Comparison of ENCODE assay signal across 2 cellular contexts in the genomic region with DNA sequence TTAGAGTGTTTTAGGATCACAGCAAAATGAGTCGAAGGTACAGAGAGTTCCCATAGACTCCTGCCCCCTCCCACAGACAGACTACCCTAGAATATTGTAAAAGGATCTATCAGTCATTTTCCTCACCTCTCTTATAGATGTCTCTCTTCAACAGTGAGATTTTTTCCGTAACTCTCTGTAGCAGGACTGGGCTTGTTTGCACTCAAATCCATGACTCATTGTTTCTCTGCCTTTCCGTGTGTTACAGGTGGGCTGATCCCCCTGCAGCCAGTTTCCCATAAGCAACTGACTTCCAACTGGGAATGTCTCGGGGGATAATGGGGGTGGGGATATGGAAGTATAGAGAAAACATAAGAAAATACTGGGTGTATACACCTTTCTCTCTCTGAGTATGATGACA.
TF ChIP-seq lines count a peak whose summit lies in the region.

No MANE protein-coding gene starts in this region.

TF ChIP-seq in GM23338, 12 proteins besides CTCF, POLR2A, EP300 and RAD21 (continued from another document):
- TF ChIP-seq, protein P1, sequence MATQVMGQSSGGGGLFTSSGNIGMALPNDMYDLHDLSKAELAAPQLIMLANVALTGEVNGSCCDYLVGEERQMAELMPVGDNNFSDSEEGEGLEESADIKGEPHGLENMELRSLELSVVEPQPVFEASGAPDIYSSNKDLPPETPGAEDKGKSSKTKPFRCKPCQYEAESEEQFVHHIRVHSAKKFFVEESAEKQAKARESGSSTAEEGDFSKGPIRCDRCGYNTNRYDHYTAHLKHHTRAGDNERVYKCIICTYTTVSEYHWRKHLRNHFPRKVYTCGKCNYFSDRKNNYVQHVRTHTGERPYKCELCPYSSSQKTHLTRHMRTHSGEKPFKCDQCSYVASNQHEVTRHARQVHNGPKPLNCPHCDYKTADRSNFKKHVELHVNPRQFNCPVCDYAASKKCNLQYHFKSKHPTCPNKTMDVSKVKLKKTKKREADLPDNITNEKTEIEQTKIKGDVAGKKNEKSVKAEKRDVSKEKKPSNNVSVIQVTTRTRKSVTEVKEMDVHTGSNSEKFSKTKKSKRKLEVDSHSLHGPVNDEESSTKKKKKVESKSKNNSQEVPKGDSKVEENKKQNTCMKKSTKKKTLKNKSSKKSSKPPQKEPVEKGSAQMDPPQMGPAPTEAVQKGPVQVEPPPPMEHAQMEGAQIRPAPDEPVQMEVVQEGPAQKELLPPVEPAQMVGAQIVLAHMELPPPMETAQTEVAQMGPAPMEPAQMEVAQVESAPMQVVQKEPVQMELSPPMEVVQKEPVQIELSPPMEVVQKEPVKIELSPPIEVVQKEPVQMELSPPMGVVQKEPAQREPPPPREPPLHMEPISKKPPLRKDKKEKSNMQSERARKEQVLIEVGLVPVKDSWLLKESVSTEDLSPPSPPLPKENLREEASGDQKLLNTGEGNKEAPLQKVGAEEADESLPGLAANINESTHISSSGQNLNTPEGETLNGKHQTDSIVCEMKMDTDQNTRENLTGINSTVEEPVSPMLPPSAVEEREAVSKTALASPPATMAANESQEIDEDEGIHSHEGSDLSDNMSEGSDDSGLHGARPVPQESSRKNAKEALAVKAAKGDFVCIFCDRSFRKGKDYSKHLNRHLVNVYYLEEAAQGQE (IDR thresholded peaks at IDR 0.05; ENCODE audit: unreplicated experiment): no peak
- no peak for TF ChIP-seq JUNB (IDR thresholded peaks at IDR 0.05; ENCODE audit: unreplicated experiment)
- TF ChIP-seq CREB1 (CRISPR knock-in tag; IDR thresholded peaks at IDR 0.05; ENCODE audit: low read depth): no peak
- no peak for TF ChIP-seq ZNF331 (CRISPR knock-in tag; IDR thresholded peaks at IDR 0.05; ENCODE audit: low read depth)
- no peak for TF ChIP-seq STAT1 (IDR thresholded peaks at IDR 0.05; ENCODE audit: unreplicated experiment)
- TF ChIP-seq, protein P2, sequence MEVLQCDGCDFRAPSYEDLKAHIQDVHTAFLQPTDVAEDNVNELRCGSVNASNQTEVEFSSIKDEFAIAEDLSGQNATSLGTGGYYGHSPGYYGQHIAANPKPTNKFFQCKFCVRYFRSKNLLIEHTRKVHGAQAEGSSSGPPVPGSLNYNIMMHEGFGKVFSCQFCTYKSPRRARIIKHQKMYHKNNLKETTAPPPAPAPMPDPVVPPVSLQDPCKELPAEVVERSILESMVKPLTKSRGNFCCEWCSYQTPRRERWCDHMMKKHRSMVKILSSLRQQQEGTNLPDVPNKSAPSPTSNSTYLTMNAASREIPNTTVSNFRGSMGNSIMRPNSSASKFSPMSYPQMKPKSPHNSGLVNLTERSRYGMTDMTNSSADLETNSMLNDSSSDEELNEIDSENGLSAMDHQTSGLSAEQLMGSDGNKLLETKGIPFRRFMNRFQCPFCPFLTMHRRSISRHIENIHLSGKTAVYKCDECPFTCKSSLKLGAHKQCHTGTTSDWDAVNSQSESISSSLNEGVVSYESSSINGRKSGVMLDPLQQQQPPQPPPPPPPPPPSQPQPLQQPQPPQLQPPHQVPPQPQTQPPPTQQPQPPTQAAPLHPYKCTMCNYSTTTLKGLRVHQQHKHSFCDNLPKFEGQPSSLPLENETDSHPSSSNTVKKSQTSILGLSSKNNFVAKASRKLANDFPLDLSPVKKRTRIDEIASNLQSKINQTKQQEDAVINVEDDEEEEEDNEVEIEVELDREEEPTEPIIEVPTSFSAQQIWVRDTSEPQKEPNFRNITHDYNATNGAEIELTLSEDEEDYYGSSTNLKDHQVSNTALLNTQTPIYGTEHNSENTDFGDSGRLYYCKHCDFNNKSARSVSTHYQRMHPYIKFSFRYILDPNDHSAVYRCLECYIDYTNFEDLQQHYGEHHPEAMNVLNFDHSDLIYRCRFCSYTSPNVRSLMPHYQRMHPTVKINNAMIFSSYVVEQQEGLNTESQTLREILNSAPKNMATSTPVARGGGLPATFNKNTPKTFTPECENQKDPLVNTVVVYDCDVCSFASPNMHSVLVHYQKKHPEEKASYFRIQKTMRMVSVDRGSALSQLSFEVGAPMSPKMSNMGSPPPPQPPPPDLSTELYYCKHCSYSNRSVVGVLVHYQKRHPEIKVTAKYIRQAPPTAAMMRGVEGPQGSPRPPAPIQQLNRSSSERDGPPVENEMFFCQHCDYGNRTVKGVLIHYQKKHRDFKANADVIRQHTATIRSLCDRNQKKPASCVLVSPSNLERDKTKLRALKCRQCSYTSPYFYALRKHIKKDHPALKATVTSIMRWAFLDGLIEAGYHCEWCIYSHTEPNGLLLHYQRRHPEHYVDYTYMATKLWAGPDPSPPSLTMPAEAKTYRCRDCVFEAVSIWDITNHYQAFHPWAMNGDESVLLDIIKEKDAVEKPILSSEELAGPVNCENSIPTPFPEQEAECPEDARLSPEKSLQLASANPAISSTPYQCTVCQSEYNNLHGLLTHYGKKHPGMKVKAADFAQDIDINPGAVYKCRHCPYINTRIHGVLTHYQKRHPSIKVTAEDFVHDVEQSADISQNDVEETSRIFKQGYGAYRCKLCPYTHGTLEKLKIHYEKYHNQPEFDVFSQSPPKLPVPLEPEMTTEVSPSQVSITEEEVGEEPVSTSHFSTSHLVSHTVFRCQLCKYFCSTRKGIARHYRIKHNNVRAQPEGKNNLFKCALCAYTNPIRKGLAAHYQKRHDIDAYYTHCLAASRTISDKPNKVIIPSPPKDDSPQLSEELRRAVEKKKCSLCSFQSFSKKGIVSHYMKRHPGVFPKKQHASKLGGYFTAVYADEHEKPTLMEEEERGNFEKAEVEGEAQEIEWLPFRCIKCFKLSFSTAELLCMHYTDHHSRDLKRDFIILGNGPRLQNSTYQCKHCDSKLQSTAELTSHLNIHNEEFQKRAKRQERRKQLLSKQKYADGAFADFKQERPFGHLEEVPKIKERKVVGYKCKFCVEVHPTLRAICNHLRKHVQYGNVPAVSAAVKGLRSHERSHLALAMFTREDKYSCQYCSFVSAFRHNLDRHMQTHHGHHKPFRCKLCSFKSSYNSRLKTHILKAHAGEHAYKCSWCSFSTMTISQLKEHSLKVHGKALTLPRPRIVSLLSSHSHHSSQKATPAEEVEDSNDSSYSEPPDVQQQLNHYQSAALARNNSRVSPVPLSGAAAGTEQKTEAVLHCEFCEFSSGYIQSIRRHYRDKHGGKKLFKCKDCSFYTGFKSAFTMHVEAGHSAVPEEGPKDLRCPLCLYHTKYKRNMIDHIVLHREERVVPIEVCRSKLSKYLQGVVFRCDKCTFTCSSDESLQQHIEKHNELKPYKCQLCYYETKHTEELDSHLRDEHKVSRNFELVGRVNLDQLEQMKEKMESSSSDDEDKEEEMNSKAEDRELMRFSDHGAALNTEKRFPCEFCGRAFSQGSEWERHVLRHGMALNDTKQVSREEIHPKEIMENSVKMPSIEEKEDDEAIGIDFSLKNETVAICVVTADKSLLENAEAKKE (CRISPR knock-in tag; IDR thresholded peaks at IDR 0.05): no peak
- TF ChIP-seq EZH2 (IDR thresholded peaks at IDR 0.05; ENCODE audit: low read depth, unreplicated experiment): no peak
- TF ChIP-seq ZNF114 (CRISPR knock-in tag; IDR thresholded peaks at IDR 0.05): no peak
- TF ChIP-seq, protein P3, sequence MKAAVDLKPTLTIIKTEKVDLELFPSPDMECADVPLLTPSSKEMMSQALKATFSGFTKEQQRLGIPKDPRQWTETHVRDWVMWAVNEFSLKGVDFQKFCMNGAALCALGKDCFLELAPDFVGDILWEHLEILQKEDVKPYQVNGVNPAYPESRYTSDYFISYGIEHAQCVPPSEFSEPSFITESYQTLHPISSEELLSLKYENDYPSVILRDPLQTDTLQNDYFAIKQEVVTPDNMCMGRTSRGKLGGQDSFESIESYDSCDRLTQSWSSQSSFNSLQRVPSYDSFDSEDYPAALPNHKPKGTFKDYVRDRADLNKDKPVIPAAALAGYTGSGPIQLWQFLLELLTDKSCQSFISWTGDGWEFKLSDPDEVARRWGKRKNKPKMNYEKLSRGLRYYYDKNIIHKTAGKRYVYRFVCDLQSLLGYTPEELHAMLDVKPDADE (IDR thresholded peaks at IDR 0.05): no peak
TF ChIP-seq in GM23338: peak in this region for 0.

TF ChIP-seq in H1, 55 proteins besides CTCF, POLR2A, EP300 and RAD21 (continued from another document):
- TF ChIP-seq, protein P4, sequence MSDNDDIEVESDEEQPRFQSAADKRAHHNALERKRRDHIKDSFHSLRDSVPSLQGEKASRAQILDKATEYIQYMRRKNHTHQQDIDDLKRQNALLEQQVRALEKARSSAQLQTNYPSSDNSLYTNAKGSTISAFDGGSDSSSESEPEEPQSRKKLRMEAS (IDR thresholded peaks at IDR 0.05): no peak
- TF ChIP-seq RFX5 (IDR thresholded peaks at IDR 0.05; ENCODE audit: borderline replicate concordance, low read depth, low read length) (no peak), SRF (IDR thresholded peaks at IDR 0.05; ENCODE audit: low read depth, low read length) (no peak), TEAD4 (IDR thresholded peaks at IDR 0.05; ENCODE audit: low read depth, low read length) (no peak), CBX5 (IDR thresholded peaks at IDR 0.05; ENCODE audit: low read depth, low read length) (no peak), KDM4A (IDR thresholded peaks at IDR 0.05; ENCODE audit: low read depth, low read length, severe bottlenecking) (no peak), SIRT6 (IDR thresholded peaks at IDR 0.05; ENCODE audit: low read length) (no peak)
- TF ChIP-seq, protein P5, sequence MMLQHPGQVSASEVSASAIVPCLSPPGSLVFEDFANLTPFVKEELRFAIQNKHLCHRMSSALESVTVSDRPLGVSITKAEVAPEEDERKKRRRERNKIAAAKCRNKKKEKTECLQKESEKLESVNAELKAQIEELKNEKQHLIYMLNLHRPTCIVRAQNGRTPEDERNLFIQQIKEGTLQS (IDR thresholded peaks at IDR 0.05; ENCODE audit: insufficient read depth, low read depth, low read length): no peak
- TF ChIP-seq, protein P6, sequence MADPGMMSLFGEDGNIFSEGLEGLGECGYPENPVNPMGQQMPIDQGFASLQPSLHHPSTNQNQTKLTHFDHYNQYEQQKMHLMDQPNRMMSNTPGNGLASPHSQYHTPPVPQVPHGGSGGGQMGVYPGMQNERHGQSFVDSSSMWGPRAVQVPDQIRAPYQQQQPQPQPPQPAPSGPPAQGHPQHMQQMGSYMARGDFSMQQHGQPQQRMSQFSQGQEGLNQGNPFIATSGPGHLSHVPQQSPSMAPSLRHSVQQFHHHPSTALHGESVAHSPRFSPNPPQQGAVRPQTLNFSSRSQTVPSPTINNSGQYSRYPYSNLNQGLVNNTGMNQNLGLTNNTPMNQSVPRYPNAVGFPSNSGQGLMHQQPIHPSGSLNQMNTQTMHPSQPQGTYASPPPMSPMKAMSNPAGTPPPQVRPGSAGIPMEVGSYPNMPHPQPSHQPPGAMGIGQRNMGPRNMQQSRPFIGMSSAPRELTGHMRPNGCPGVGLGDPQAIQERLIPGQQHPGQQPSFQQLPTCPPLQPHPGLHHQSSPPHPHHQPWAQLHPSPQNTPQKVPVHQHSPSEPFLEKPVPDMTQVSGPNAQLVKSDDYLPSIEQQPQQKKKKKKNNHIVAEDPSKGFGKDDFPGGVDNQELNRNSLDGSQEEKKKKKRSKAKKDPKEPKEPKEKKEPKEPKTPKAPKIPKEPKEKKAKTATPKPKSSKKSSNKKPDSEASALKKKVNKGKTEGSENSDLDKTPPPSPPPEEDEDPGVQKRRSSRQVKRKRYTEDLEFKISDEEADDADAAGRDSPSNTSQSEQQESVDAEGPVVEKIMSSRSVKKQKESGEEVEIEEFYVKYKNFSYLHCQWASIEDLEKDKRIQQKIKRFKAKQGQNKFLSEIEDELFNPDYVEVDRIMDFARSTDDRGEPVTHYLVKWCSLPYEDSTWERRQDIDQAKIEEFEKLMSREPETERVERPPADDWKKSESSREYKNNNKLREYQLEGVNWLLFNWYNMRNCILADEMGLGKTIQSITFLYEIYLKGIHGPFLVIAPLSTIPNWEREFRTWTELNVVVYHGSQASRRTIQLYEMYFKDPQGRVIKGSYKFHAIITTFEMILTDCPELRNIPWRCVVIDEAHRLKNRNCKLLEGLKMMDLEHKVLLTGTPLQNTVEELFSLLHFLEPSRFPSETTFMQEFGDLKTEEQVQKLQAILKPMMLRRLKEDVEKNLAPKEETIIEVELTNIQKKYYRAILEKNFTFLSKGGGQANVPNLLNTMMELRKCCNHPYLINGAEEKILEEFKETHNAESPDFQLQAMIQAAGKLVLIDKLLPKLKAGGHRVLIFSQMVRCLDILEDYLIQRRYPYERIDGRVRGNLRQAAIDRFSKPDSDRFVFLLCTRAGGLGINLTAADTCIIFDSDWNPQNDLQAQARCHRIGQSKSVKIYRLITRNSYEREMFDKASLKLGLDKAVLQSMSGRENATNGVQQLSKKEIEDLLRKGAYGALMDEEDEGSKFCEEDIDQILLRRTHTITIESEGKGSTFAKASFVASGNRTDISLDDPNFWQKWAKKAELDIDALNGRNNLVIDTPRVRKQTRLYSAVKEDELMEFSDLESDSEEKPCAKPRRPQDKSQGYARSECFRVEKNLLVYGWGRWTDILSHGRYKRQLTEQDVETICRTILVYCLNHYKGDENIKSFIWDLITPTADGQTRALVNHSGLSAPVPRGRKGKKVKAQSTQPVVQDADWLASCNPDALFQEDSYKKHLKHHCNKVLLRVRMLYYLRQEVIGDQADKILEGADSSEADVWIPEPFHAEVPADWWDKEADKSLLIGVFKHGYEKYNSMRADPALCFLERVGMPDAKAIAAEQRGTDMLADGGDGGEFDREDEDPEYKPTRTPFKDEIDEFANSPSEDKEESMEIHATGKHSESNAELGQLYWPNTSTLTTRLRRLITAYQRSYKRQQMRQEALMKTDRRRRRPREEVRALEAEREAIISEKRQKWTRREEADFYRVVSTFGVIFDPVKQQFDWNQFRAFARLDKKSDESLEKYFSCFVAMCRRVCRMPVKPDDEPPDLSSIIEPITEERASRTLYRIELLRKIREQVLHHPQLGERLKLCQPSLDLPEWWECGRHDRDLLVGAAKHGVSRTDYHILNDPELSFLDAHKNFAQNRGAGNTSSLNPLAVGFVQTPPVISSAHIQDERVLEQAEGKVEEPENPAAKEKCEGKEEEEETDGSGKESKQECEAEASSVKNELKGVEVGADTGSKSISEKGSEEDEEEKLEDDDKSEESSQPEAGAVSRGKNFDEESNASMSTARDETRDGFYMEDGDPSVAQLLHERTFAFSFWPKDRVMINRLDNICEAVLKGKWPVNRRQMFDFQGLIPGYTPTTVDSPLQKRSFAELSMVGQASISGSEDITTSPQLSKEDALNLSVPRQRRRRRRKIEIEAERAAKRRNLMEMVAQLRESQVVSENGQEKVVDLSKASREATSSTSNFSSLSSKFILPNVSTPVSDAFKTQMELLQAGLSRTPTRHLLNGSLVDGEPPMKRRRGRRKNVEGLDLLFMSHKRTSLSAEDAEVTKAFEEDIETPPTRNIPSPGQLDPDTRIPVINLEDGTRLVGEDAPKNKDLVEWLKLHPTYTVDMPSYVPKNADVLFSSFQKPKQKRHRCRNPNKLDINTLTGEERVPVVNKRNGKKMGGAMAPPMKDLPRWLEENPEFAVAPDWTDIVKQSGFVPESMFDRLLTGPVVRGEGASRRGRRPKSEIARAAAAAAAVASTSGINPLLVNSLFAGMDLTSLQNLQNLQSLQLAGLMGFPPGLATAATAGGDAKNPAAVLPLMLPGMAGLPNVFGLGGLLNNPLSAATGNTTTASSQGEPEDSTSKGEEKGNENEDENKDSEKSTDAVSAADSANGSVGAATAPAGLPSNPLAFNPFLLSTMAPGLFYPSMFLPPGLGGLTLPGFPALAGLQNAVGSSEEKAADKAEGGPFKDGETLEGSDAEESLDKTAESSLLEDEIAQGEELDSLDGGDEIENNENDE (IDR thresholded peaks at IDR 0.05; ENCODE audit: insufficient replicate concordance, low read length): no peak
